ENCODE assay signal across 2 cellular contexts in the genomic region with DNA sequence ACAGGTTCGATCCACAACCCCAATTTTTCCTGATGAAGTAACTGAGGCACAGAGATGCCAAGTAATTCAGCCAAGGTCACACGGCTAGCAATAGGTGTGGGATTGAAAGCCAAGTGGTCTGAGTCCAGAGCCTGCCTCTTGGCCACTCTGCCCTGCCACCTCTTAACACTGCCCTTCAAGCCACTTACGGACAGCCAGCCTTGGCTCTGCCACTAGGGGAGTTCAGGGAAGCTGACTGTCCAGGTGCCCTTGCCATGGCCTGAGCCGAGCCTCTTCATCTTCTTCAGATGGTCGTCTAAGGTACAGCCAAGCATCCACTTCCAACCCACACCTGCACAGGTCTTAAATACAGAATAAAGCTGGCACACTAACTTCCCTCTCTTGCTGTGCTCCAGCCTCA.
TF ChIP-seq lines count a peak whose summit lies in the region.

No MANE protein-coding gene starts in this region.

TF ChIP-seq in SK-N-SH, 30 proteins besides CTCF, POLR2A, EP300 and RAD21 (continued from another document):
- no peak for TF ChIP-seq POLR2AphosphoS5 (IDR thresholded peaks at IDR 0.05; ENCODE audit: low read depth, low read length)
- no peak for TF ChIP-seq FOXJ3 (CRISPR knock-in tag; IDR thresholded peaks at IDR 0.05)
- TF ChIP-seq, protein P1, sequence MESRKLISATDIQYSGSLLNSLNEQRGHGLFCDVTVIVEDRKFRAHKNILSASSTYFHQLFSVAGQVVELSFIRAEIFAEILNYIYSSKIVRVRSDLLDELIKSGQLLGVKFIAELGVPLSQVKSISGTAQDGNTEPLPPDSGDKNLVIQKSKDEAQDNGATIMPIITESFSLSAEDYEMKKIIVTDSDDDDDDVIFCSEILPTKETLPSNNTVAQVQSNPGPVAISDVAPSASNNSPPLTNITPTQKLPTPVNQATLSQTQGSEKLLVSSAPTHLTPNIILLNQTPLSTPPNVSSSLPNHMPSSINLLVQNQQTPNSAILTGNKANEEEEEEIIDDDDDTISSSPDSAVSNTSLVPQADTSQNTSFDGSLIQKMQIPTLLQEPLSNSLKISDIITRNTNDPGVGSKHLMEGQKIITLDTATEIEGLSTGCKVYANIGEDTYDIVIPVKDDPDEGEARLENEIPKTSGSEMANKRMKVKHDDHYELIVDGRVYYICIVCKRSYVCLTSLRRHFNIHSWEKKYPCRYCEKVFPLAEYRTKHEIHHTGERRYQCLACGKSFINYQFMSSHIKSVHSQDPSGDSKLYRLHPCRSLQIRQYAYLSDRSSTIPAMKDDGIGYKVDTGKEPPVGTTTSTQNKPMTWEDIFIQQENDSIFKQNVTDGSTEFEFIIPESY (IDR thresholded peaks at IDR 0.05; ENCODE audit: borderline replicate concordance, low read depth), result no peak
- TF ChIP-seq, protein P2, sequence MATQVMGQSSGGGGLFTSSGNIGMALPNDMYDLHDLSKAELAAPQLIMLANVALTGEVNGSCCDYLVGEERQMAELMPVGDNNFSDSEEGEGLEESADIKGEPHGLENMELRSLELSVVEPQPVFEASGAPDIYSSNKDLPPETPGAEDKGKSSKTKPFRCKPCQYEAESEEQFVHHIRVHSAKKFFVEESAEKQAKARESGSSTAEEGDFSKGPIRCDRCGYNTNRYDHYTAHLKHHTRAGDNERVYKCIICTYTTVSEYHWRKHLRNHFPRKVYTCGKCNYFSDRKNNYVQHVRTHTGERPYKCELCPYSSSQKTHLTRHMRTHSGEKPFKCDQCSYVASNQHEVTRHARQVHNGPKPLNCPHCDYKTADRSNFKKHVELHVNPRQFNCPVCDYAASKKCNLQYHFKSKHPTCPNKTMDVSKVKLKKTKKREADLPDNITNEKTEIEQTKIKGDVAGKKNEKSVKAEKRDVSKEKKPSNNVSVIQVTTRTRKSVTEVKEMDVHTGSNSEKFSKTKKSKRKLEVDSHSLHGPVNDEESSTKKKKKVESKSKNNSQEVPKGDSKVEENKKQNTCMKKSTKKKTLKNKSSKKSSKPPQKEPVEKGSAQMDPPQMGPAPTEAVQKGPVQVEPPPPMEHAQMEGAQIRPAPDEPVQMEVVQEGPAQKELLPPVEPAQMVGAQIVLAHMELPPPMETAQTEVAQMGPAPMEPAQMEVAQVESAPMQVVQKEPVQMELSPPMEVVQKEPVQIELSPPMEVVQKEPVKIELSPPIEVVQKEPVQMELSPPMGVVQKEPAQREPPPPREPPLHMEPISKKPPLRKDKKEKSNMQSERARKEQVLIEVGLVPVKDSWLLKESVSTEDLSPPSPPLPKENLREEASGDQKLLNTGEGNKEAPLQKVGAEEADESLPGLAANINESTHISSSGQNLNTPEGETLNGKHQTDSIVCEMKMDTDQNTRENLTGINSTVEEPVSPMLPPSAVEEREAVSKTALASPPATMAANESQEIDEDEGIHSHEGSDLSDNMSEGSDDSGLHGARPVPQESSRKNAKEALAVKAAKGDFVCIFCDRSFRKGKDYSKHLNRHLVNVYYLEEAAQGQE (IDR thresholded peaks at IDR 0.05; ENCODE audit: low read depth, low read length), result no peak
- no peak for TF ChIP-seq RFX5 (IDR thresholded peaks at IDR 0.05; ENCODE audit: low read length)
- TF ChIP-seq, protein P3, sequence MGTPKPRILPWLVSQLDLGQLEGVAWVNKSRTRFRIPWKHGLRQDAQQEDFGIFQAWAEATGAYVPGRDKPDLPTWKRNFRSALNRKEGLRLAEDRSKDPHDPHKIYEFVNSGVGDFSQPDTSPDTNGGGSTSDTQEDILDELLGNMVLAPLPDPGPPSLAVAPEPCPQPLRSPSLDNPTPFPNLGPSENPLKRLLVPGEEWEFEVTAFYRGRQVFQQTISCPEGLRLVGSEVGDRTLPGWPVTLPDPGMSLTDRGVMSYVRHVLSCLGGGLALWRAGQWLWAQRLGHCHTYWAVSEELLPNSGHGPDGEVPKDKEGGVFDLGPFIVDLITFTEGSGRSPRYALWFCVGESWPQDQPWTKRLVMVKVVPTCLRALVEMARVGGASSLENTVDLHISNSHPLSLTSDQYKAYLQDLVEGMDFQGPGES (IDR thresholded peaks at IDR 0.05; ENCODE audit: low read depth, low read length), result no peak
- TF ChIP-seq FOXM1 (IDR thresholded peaks at IDR 0.05; ENCODE audit: low read depth), result no peak
- TF ChIP-seq, protein P4, sequence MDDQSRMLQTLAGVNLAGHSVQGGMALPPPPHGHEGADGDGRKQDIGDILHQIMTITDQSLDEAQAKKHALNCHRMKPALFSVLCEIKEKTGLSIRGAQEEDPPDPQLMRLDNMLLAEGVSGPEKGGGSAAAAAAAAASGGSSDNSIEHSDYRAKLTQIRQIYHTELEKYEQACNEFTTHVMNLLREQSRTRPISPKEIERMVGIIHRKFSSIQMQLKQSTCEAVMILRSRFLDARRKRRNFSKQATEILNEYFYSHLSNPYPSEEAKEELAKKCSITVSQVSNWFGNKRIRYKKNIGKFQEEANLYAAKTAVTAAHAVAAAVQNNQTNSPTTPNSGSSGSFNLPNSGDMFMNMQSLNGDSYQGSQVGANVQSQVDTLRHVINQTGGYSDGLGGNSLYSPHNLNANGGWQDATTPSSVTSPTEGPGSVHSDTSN (IDR thresholded peaks at IDR 0.05), result no peak
- TF ChIP-seq, protein P5, sequence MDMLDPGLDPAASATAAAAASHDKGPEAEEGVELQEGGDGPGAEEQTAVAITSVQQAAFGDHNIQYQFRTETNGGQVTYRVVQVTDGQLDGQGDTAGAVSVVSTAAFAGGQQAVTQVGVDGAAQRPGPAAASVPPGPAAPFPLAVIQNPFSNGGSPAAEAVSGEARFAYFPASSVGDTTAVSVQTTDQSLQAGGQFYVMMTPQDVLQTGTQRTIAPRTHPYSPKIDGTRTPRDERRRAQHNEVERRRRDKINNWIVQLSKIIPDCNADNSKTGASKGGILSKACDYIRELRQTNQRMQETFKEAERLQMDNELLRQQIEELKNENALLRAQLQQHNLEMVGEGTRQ (IDR thresholded peaks at IDR 0.05; ENCODE audit: borderline replicate concordance, low read depth, low read length), result no peak
- TF ChIP-seq SMC3 (IDR thresholded peaks at IDR 0.05; ENCODE audit: low read depth, low read length), result no peak
- TF ChIP-seq EZH2phosphoT487 (IDR thresholded peaks at IDR 0.05; ENCODE audit: borderline replicate concordance, low read depth), result no peak
TF ChIP-seq in SK-N-SH: peak in this region for 0.

TF ChIP-seq in HCT116, 20 proteins besides CTCF, POLR2A, EP300 and RAD21 (continued from another document):
- TF ChIP-seq, protein P1 (IDR thresholded peaks at IDR 0.05; ENCODE audit: extremely low read depth, insufficient replicate concordance, low read length), result no peak
- TF ChIP-seq, protein P6, sequence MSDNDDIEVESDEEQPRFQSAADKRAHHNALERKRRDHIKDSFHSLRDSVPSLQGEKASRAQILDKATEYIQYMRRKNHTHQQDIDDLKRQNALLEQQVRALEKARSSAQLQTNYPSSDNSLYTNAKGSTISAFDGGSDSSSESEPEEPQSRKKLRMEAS (IDR thresholded peaks at IDR 0.05), result no peak
- no peak for TF ChIP-seq SP1 (IDR thresholded peaks at IDR 0.05; ENCODE audit: low read depth)
- TF ChIP-seq, protein P2 (IDR thresholded peaks at IDR 0.05; ENCODE audit: low read depth), result no peak
- no peak for TF ChIP-seq POLR2AphosphoS5 (IDR thresholded peaks at IDR 0.05; ENCODE audit: low read depth, low read length)
- TF ChIP-seq ELF1 (IDR thresholded peaks at IDR 0.05; ENCODE audit: borderline replicate concordance, low read depth), result no peak
- TF ChIP-seq EZH2 (IDR thresholded peaks at IDR 0.05), result no peak
- TF ChIP-seq TCF7L2 (IDR thresholded peaks at IDR 0.05; ENCODE audit: borderline replicate concordance, extremely low read depth, insufficient read depth, insufficient read length), result no peak
- no peak for TF ChIP-seq JUND (IDR thresholded peaks at IDR 0.05)
- TF ChIP-seq SIN3A (IDR thresholded peaks at IDR 0.05; ENCODE audit: low read depth), result no peak
- TF ChIP-seq EZH2phosphoT487 (IDR thresholded peaks at IDR 0.05; ENCODE audit: borderline replicate concordance), result no peak
- TF ChIP-seq CEBPB (IDR thresholded peaks at IDR 0.05; ENCODE audit: low read depth), result no peak
